In the genomic region with DNA sequence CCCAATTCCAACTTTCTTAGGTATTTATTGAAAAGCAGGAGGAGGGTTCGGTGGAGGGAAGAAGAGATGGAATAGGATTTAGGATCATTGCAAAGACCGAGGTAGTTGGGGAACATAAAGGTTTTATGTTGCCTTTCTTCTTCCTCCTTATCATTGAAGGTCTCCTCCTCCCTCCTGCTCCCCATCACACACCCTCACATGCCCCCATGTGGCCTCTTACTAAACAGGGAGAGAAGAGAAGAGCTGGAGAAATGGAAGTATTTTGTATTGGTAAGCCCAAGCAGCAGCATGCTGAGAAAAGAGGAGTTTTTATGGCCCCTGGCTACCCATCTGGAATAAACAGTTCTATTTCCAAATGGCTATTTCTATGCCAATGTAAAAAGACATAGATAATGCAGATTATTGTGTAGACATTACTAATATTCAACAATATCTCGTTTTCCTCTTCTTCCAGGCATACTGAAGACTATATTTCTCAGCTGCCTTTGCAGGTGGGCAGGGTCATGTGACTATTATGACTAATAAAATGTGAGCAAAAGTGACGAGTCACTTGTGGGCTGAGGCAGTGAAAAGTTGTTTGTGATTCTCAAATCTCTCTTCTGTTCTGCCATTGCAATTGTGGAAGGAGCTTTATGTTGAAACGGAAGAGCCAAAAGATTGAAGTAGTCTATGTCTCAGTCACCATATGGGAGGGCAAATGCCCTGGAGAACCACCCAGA, we compare ENCODE assay signal across 13 cellular contexts. TPM values are rescaled to one million over a fixed set of nuclear protein-coding genes. Genes with fewer than 3 reads are reported as not detected.
DNase-seq lines count a peak whose midpoint lies in the region; ATAC-seq, FAIRE-seq and TF ChIP-seq lines count a peak whose summit lies in the region.
"Had no signal": no experiment of that assay in that cellular context is flagged by ENCODE, and none has a peak within 500 bp of the region (broad histone marks: within the 10 kb centered on the region; RNA-seq: fewer than 3 reads in every experiment).

No MANE protein-coding gene starts in this region.

- no peaks in the 10 kb centered on the region for H3F3A ChIP-seq in GM23338 (replicated peaks; ENCODE audit: low read depth)

- no peak for FAIRE-seq in A549 (lab: Jason Lieb, UNC)
- peak; percentile 41 for FAIRE-seq in RCC 7860 (lab: Jason Lieb, UNC)
- FAIRE-seq: islet of Langerhans had no signal

- no peak for ATAC-seq in A549
- 0 out of 3 replicates have a peak, but pooled peaks have one; percentile 2 for ATAC-seq in GM23338
- ATAC-seq in GM19395 (IDR thresholded peaks at IDR 0.05; ENCODE audit: unreplicated experiment): no peak

- 54% methylated on average over 5 of the region's 5 CpGs for WGBS in A549 (ENCODE audit: missing lambda C conversion rate)
- WGBS in endodermal cell (ENCODE audit: insufficient coverage in 1 of 2, insufficient read length in 1 of 2), 2 experiments: 91 to 100% methylated on average over 1 to 4 of the region's 5 CpGs

- H3K27me3 Mint-ChIP-seq in GM23338 (ENCODE audit: insufficient read depth, low read depth, poor library complexity) (peaks cover 10% of the 10 kb centered on the region), endodermal cell (ENCODE audit: insufficient read depth) (peaks cover 2% of the 10 kb centered on the region)

- peak overlapping the region; percentile 29 for H3K27ac Mint-ChIP-seq in GM23338
- no peak overlapping the region for H3K27ac Mint-ChIP-seq in endodermal cell

- H3K4me1 ChIP-seq in A549: peaks cover 9% of the 10 kb centered on the region; the same call in 1 of the 3 replicates
- peaks cover 31% of the 10 kb centered on the region for H3K4me1 ChIP-seq in GM23338 (ENCODE audit: insufficient read depth)
- H3K4me1 ChIP-seq in endodermal cell (ENCODE audit: control insufficient read depth, insufficient read depth, low read length): no peaks in the 10 kb centered on the region

- no peaks in the 10 kb centered on the region for H3K9me2 ChIP-seq in GM23338 (ENCODE audit: insufficient read depth)

- H3K36me3 ChIP-seq in GM23338 (ENCODE audit: insufficient read depth) (no peaks in the 10 kb centered on the region), endodermal cell (ENCODE audit: control insufficient read depth, insufficient read depth, low read length) (no peaks in the 10 kb centered on the region), WERI-Rb-1 (no peaks in the 10 kb centered on the region)
- H3K36me3 ChIP-seq: stomach had no signal

- TF ChIP-seq CTCF in A549 (IDR thresholded peaks at IDR 0.05) (no peak), GM23338 (conservative IDR thresholded peaks at IDR 0.05; ENCODE audit: low read depth in 2 of 2) (peak; percentile 12 to 59; a peak in 2 of 4 replicates), endodermal cell (conservative IDR thresholded peaks at IDR 0.05) (peak; percentile 52), WERI-Rb-1 (IDR thresholded peaks at IDR 0.05; ENCODE audit: low read depth, low read length) (no peak)

- H3K9me3 Mint-ChIP-seq in GM23338: no peaks in the 10 kb centered on the region; the same call in 2 of the 3 replicates
- H3K9me3 Mint-ChIP-seq in endodermal cell: no peaks in the 10 kb centered on the region

- no peaks in the 10 kb centered on the region for H3K27me3 ChIP-seq in GM23338 (ENCODE audit: insufficient read depth)
- peaks cover 3% of the 10 kb centered on the region for H3K27me3 ChIP-seq in endodermal cell (ENCODE audit: control insufficient read depth, insufficient read depth, low read length, poor library complexity, severe bottlenecking)
- H3K27me3 ChIP-seq in WERI-Rb-1 (ENCODE audit: insufficient read depth, low read depth, severe bottlenecking): peaks cover 2% of the 10 kb centered on the region

- H3K9me3 ChIP-seq in A549 (no peaks in the 10 kb centered on the region), endodermal cell (ENCODE audit: control insufficient read depth, low read length) (no peaks in the 10 kb centered on the region), WERI-Rb-1 (ENCODE audit: severe bottlenecking) (no peaks in the 10 kb centered on the region)
- H3K9me3 ChIP-seq: stomach had no signal

- H3K27ac ChIP-seq in A549 (no peak overlapping the region), GM23338 (ENCODE audit: low read depth) (0 out of 2 replicates have a peak overlapping the region, but pooled peaks have one; percentile 4), endodermal cell (ENCODE audit: low read depth, low read length) (no peak overlapping the region), WERI-Rb-1 (no peak overlapping the region)
- H3K27ac ChIP-seq: stomach had no signal

- DNase-seq in A549 (ENCODE audit: low read depth in 1 of 2, low spot score in 1 of 2) (no peak), GM23338 (ENCODE audit: low spot score) (peak; percentile 50), RCC 7860 (ENCODE audit: low spot score) (peak; percentile 23), endodermal cell (no peak), MV-4-11 (lab: John Stamatoyannopoulos, UW) (no peak), WERI-Rb-1 (no peak)
- no peak for DNase-seq in activated CD8-positive, alpha-beta memory T cell treated with anti-CD3 and anti-CD28 coated beads, Interleukin-2, amount 50 U/mL, for 4 hours
- DNase-seq: aorta, NCI-H510A treated with DMSO at 0.1 percent for 48 hours, stomach, SW 1271 had no signal

- no peaks in the 10 kb centered on the region; the same call in 2 of the 3 replicates for H3K36me3 Mint-ChIP-seq in GM23338 (ENCODE audit: low read depth)
- H3K36me3 Mint-ChIP-seq in endodermal cell (ENCODE audit: low read depth): no peaks in the 10 kb centered on the region

- TF ChIP-seq RAD21 in A549 (conservative IDR thresholded peaks at IDR 0.05 in 1 of 2, IDR thresholded peaks at IDR 0.05 in 1 of 2): no peak

- no peak overlapping the region for H3K9ac ChIP-seq in endodermal cell (ENCODE audit: extremely low read depth, low read length, poor library complexity, severe bottlenecking)

- H3K4me1 Mint-ChIP-seq in GM23338 (peaks cover 39% of the 10 kb centered on the region), endodermal cell (peaks cover 22% of the 10 kb centered on the region)

- peak overlapping the region; percentile 41; the same call in 1 of the 3 replicates for H3K4me2 ChIP-seq in A549
- H3K4me2 ChIP-seq in GM23338: peak overlapping the region; percentile 4

- H2AFZ ChIP-seq in GM23338: no peak overlapping the region

- POLR2A ChIA-PET in A549 (lab: Yijun Ruan, JAX): interaction anchor here (0.8 kb wide), 1 partner anchor 9 kb away, joined by 3 read pairs; the partner anchor contains the start of gene EIF2AK4

- peaks cover 4% of the 10 kb centered on the region for H3K79me2 ChIP-seq in GM23338 (replicated peaks; ENCODE audit: insufficient read depth)

- no peak overlapping the region for H3K4me3 ChIP-seq in A549
- no peak overlapping the region for H3K4me3 ChIP-seq in GM23338
- H3K4me3 ChIP-seq in endodermal cell (ENCODE audit: low read length): no peak overlapping the region
- H3K4me3 ChIP-seq in WERI-Rb-1 (ENCODE audit: low read depth, low read length): no peak overlapping the region
- H3K4me3 ChIP-seq: stomach had no signal

- no peak for TF ChIP-seq POLR2A in A549 (IDR thresholded peaks at IDR 0.05; ENCODE audit: low read length)

- TF ChIP-seq EP300 in A549 (IDR thresholded peaks at IDR 0.05): no peak

- CTCF ChIA-PET in A549 (lab: Yijun Ruan, JAX): no interaction called here

- no peaks in the 10 kb centered on the region for H4K20me1 ChIP-seq in GM23338 (replicated peaks; ENCODE audit: insufficient read depth)

- H3K4me3 Mint-ChIP-seq in GM23338: no peak overlapping the region; the same call in 2 of the 3 replicates
- no peak overlapping the region for H3K4me3 Mint-ChIP-seq in endodermal cell

TF ChIP-seq in A549, 52 proteins besides CTCF, POLR2A, EP300 and RAD21 (continues in another document):
- TF ChIP-seq USF2 (IDR thresholded peaks at IDR 0.05) (peak; percentile 56; the same call in 1 of the 2 replicates), MAFK (IDR thresholded peaks at IDR 0.05; ENCODE audit: partially characterized antibody) (peak; percentile 41)

RNA-seq across cellular contexts. Expression of gene GPR176, which starts 5.2 kb away (rescaled TPM):
- polyA plus RNA-seq in A549 (2011; rRNA removed): 1.5 and 2.0 TPM in 2 replicates
- 1.2 and 1.7 TPM in 2 replicates for polyA plus RNA-seq in A549 (2012; cell fraction: cytosol; rRNA removed)
- polyA plus RNA-seq in A549 (2012; cell fraction: nucleus; rRNA removed): 1.2 and 2.5 TPM in 2 replicates
- polyA plus RNA-seq in A549 (2017; fragmentation: RNase III; extraction: RNeasy Plus Mini Kit Qiagen cat#74134 plus additional on column Dnase treatment): 7.1 to 8.1 TPM (median 8.1 TPM) in 3 replicates
- polyA minus RNA-seq in A549 (2011; rRNA and poly(A)+ RNA removed): 2.9 and 8.2 TPM in 2 replicates
- 226 and 248 TPM in 2 replicates for total RNA-seq in GM23338 (2014; rRNA removed; shearing (Covaris generic))
- polyA plus RNA-seq in GM23338 (2016; fragmentation: Nextera tagmentation; extraction: Ambion mirVana): 60.0 and 62.9 TPM in 2 replicates
- total RNA-seq in endodermal cell: 10 to 100 TPM; 26.0 to 31.1 TPM
- polyA plus RNA-seq in endodermal cell (2013, experiment 1 of 2): 8.9 TPM
- polyA plus RNA-seq in endodermal cell (2013, experiment 2 of 2): 6.6 TPM

RNA-seq across cellular contexts. Expression of gene EIF2AK4, which starts 8.6 kb away (rescaled TPM):
- polyA plus RNA-seq in A549 (2011; rRNA removed) (38.3 and 38.6 TPM in 2 replicates), A549 (2017; fragmentation: RNase III; extraction: RNeasy Plus Mini Kit Qiagen cat#74134 plus additional on column Dnase treatment) (19.5 to 23.0 TPM (median 22.2 TPM) in 3 replicates), GM23338 (2016; fragmentation: Nextera tagmentation; extraction: Ambion mirVana) (456 and 490 TPM in 2 replicates)
- 19.5 and 22.1 TPM in 2 replicates for polyA plus RNA-seq in A549 (2012; cell fraction: cytosol; rRNA removed)
- polyA plus RNA-seq in A549 (2012; cell fraction: nucleus; rRNA removed): 11.3 and 12.1 TPM in 2 replicates
- 43.5 and 44.0 TPM in 2 replicates for polyA minus RNA-seq in A549 (2011; rRNA and poly(A)+ RNA removed)
- total RNA-seq in GM23338 (2014; rRNA removed; shearing (Covaris generic)): 149 and 164 TPM in 2 replicates
- 10 to 100 TPM; 44.0 to 55.6 TPM for total RNA-seq in endodermal cell
- 49.1 TPM for polyA plus RNA-seq in endodermal cell (2013, experiment 1 of 2)
- 51.3 TPM for polyA plus RNA-seq in endodermal cell (2013, experiment 2 of 2)

Comparison
In these comparisons a context has a peak if more than half of its experiments do, and no peak if none do; other contexts are left out.
1. DNase-seq: peak in GM23338 (single experiment) and RCC 7860 (single experiment); none in A549 (0 of 2), endodermal cell (single experiment), activated CD8-positive, alpha-beta memory T cell treated with anti-CD3 and anti-CD28 coated beads, Interleukin-2, amount 50 U/mL, for 4 hours (single experiment), MV-4-11 (single experiment) and WERI-Rb-1 (single experiment).
2. CTCF ChIP-seq: peak in GM23338 (2 of 2) and endodermal cell (single experiment); none in A549 (single experiment) and WERI-Rb-1 (single experiment).